Comparison of ENCODE assay signal across 13 cellular contexts in the genomic region with DNA sequence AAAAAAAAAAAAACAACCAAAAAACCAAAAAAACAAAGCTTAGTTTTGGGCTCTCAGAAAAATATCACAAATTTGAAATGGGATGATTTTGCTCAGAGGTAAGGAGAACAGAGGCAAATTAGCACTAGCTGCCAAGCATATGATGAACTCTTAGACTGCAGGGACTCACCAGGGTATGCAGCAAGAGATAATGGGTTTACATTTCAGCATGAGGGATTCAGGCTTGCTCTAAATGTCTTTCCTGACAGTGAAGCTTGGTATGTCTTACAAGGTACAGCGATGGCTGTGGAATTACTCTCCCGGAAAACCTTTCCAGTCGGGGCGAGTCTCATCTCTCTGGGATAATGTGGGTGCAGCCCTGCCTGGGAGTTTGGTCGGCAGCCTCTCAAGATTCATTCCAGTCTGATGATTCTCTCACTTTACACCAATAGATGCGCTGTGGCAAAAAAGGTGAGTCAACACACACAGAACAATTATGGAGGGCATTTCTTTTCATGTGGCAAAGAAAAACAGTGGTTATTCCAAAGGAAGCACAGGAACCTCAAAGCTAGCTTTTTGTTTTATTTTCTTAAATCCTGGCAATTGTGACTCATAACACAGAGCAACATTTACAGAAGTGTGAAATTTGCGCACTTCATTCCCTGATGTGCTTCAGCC.
DNase-seq lines count a peak whose midpoint lies in the region; ATAC-seq and TF ChIP-seq lines count a peak whose summit lies in the region.
"Had no signal": no experiment of that assay in that cellular context is flagged by ENCODE, and none has a peak within 500 bp of the region (broad histone marks: within the 10 kb centered on the region; RNA-seq: fewer than 3 reads in every experiment).

No MANE protein-coding gene starts in this region.

- H3K14ac ChIP-seq in H9 (ENCODE audit: insufficient read depth, low read length), result no peak overlapping the region

- no peak overlapping the region for H3K4ac ChIP-seq in H9 (ENCODE audit: low read depth, low read length)

- no peaks in the 10 kb centered on the region for H3K36me3 ChIP-seq in RWPE2 (ENCODE audit: low read depth)

- no peaks in the 10 kb centered on the region for H4K20me1 ChIP-seq in H9 (ENCODE audit: control insufficient read depth, insufficient read depth, insufficient read length)

- no peaks in the 10 kb centered on the region for H3K79me2 ChIP-seq in H9 (ENCODE audit: insufficient read depth, low read length)

- no peak overlapping the region for H2BK5ac ChIP-seq in H9 (ENCODE audit: insufficient read length, low read length)

- H3K9me3 ChIP-seq in H9 (ENCODE audit: control insufficient read depth, low read depth, low read length) (no peaks in the 10 kb centered on the region), RWPE2 (ENCODE audit: severe bottlenecking) (no peaks in the 10 kb centered on the region)

- no peaks in the 10 kb centered on the region for H3K36me3 Mint-ChIP-seq in H9 (ENCODE audit: insufficient read depth in 1 of 3, low read depth in 3 of 3)
- no peaks in the 10 kb centered on the region for H3K36me3 Mint-ChIP-seq in natural killer cell treated with Interleukin-12 subunit alpha and Interleukin-12 subunit beta and Interleukin-15 and Interleukin-18, amount 100 ng/mL, for 72 hours

- H4K5ac ChIP-seq in H9 (ENCODE audit: insufficient read length, low read depth, low read length), result no peak overlapping the region

- TF ChIP-seq CTCF in H9 (conservative IDR thresholded peaks at IDR 0.05), result no peak
- TF ChIP-seq CTCF in RWPE2 (IDR thresholded peaks at IDR 0.05; ENCODE audit: poor library complexity, severe bottlenecking), result no peak
- no peak for TF ChIP-seq CTCF in retinal pigment epithelial cell (conservative IDR thresholded peaks at IDR 0.05; ENCODE audit: low read depth, low read length)

- H3K27ac ChIP-seq in H9 (ENCODE audit: insufficient read length, low read depth, low read length) (no peak overlapping the region), RWPE2 (ENCODE audit: poor library complexity, severe bottlenecking) (peak overlapping the region; percentile 88)

- no peaks in the 10 kb centered on the region for H3K27me3 Mint-ChIP-seq in H9 (ENCODE audit: low read depth)
- H3K27me3 Mint-ChIP-seq in natural killer cell treated with Interleukin-12 subunit alpha and Interleukin-12 subunit beta and Interleukin-15 and Interleukin-18, amount 100 ng/mL, for 72 hours, result peaks cover 11 to 42% of the 10 kb centered on the region in 2 donors

- H2BK12ac ChIP-seq in H9 (ENCODE audit: insufficient read length, low read depth, low read length), result no peak overlapping the region

- no peaks in the 10 kb centered on the region for H3K79me1 ChIP-seq in H9 (ENCODE audit: insufficient read depth, low read depth, low read length, poor library complexity, severe bottlenecking)

- H3K23me2 ChIP-seq in H9 (ENCODE audit: insufficient read length, low read depth, low read length, poor library complexity, severe bottlenecking), result no peaks in the 10 kb centered on the region

- H2BK15ac ChIP-seq in H9 (ENCODE audit: low read depth, low read length), result no peak overlapping the region

- H3K9ac ChIP-seq in H9 (ENCODE audit: extremely low read depth, insufficient read length, low read length), result no peak overlapping the region

- DNase-seq in H9 (no peak), RWPE2 (ENCODE audit: low spot score) (peak; percentile 96), fibroblast of gingiva (ENCODE audit: low read depth) (peak; percentile 10), retinal pigment epithelial cell (ENCODE audit: low read depth) (peak; percentile 37), T-helper 2 cell (no peak), NCI-H345 treated with DMSO at 0.1 percent for 48 hours (lab: John Stamatoyannopoulos, UW; ENCODE audit: unreplicated experiment) (no peak)
- no peak for DNase-seq in natural killer cell treated with Interleukin-12 subunit alpha and Interleukin-12 subunit beta and Interleukin-15 and Interleukin-18, amount 100 ng/mL, for 72 hours (ENCODE audit: low spot score)
- DNase-seq: activated gamma-delta T cell; MM.1S; NK-92 treated with Interleukin-12 subunit alpha and Interleukin-12 subunit beta, amount 100 ng/mL, for 24 hours; stimulated activated CD4-positive, alpha-beta T cell treated with anti-CD3 and anti-CD28 coated beads, Interleukin-12 subunit alpha, Interleukin-12 subunit beta, amount 100 ng/mL, for 4 hours; stimulated activated naive CD8-positive, alpha-beta T cell treated with anti-CD3 and anti-CD28 coated beads, Interleukin-15, Interleukin-2, amounts not matched to agents 100 U/mL and 50 U/mL, for 24 hours had no signal

- WGBS in H9 (ENCODE audit: extremely low coverage, insufficient read length, low lambda C conversion rate), result no CpG with 5 or more reads among the region's 7 CpGs

- H4K8ac ChIP-seq in H9 (replicated peaks; ENCODE audit: insufficient read length, low read depth, low read length), result no peak overlapping the region

- H3K4me1 ChIP-seq in H9 (ENCODE audit: insufficient read depth, low read length) (no peaks in the 10 kb centered on the region; the same call in 1 of the 2 replicates), RWPE2 (ENCODE audit: insufficient read depth, poor library complexity, severe bottlenecking) (peaks cover 76% of the 10 kb centered on the region)

- H4K91ac ChIP-seq in H9 (ENCODE audit: insufficient read length, low read depth, low read length), result no peak overlapping the region

- H3K9me3 Mint-ChIP-seq in H9, result no peaks in the 10 kb centered on the region
- no peaks in the 10 kb centered on the region for H3K9me3 Mint-ChIP-seq in natural killer cell treated with Interleukin-12 subunit alpha and Interleukin-12 subunit beta and Interleukin-15 and Interleukin-18, amount 100 ng/mL, for 72 hours

- no peaks in the 10 kb centered on the region for H3K27me3 ChIP-seq in H9 (ENCODE audit: insufficient read depth, low read length)
- H3K27me3 ChIP-seq in RWPE2 (ENCODE audit: insufficient read depth, poor library complexity, severe bottlenecking), result no peaks in the 10 kb centered on the region

- H2AK5ac ChIP-seq in H9 (ENCODE audit: insufficient read length, low read length), result no peak overlapping the region

- H2AFZ ChIP-seq in H9 (ENCODE audit: low read length), result no peak overlapping the region

- H3K56ac ChIP-seq in H9 (ENCODE audit: insufficient read length, low read depth, low read length), result no peak overlapping the region

- peak; percentile 86 for ATAC-seq in RWPE2 (ENCODE audit: low read depth)
- ATAC-seq in HG02623 (IDR thresholded peaks at IDR 0.05; ENCODE audit: unreplicated experiment), result no peak
- ATAC-seq in natural killer cell treated with Interleukin-12 subunit alpha and Interleukin-12 subunit beta and Interleukin-15 and Interleukin-18, amount 100 ng/mL, for 72 hours, result no peak
- ATAC-seq: stimulated activated naive CD8-positive, alpha-beta T cell treated with anti-CD3 and anti-CD28 coated beads, Interleukin-15, Interleukin-2, amounts not matched to agents 100 U/mL and 50 U/mL, for 24 hours had no signal

- H3T11ph ChIP-seq in H9 (ENCODE audit: low read length), result no peak overlapping the region

- no peak overlapping the region for H2BK20ac ChIP-seq in H9 (ENCODE audit: low read depth, low read length, poor library complexity, severe bottlenecking)

- H3K18ac ChIP-seq in H9 (ENCODE audit: insufficient read length, low read depth, low read length), result no peak overlapping the region

- H3K4me3 ChIP-seq in RWPE2 (ENCODE audit: severe bottlenecking) (no peak overlapping the region), retinal pigment epithelial cell (ENCODE audit: low read length) (no peak overlapping the region)

- H3K4me3 Mint-ChIP-seq in H9, result no peak overlapping the region
- no peak overlapping the region for H3K4me3 Mint-ChIP-seq in natural killer cell treated with Interleukin-12 subunit alpha and Interleukin-12 subunit beta and Interleukin-15 and Interleukin-18, amount 100 ng/mL, for 72 hours

- peaks cover 26 to 33% of the 10 kb centered on the region in 2 experiments for H3K4me1 Mint-ChIP-seq in H9
- peaks cover 5% of the 10 kb centered on the region in 2 donors for H3K4me1 Mint-ChIP-seq in natural killer cell treated with Interleukin-12 subunit alpha and Interleukin-12 subunit beta and Interleukin-15 and Interleukin-18, amount 100 ng/mL, for 72 hours (ENCODE audit: low read depth in 2 of 2)

- H2BK120ac ChIP-seq in H9 (ENCODE audit: low read depth, low read length, poor library complexity, severe bottlenecking), result no peak overlapping the region

- H3K27ac Mint-ChIP-seq in H9, result peak overlapping the region; percentile 32 to 66 (median 50); a peak in 3 of 7 replicates
- H3K27ac Mint-ChIP-seq in natural killer cell treated with Interleukin-12 subunit alpha and Interleukin-12 subunit beta and Interleukin-15 and Interleukin-18, amount 100 ng/mL, for 72 hours, result no peak overlapping the region

- H3K23ac ChIP-seq in H9 (ENCODE audit: insufficient read length, low read depth, low read length), result no peak overlapping the region

- no peak overlapping the region for H3K4me2 ChIP-seq in H9 (ENCODE audit: insufficient read depth, insufficient read length, low read length)

Comparison
In these comparisons a context has a peak if more than half of its experiments do, and no peak if none do; other contexts are left out.
1. DNase-seq: peak in RWPE2 (single experiment), fibroblast of gingiva (single experiment) and retinal pigment epithelial cell (single experiment); none in H9 (single experiment), T-helper 2 cell (0 of 5), natural killer cell treated with Interleukin-12 subunit alpha and Interleukin-12 subunit beta and Interleukin-15 and Interleukin-18, amount 100 ng/mL, for 72 hours (single experiment) and NCI-H345 treated with DMSO at 0.1 percent for 48 hours (single experiment).
2. H3K27ac Mint-ChIP-seq: peak in H9 (3 of 3); none in natural killer cell treated with Interleukin-12 subunit alpha and Interleukin-12 subunit beta and Interleukin-15 and Interleukin-18, amount 100 ng/mL, for 72 hours (0 of 2).